Comparison of ENCODE assay signal across 10 cellular contexts in genomic region chr3:185931777-185932176, GRCh38. TPM values are rescaled to one million over a fixed set of nuclear protein-coding genes. Genes with fewer than 3 reads are reported as not detected.
DNase-seq lines count a peak whose midpoint lies in the region; ATAC-seq and TF ChIP-seq lines count a peak whose summit lies in the region.
"Had no signal": no experiment of that assay in that cellular context is flagged by ENCODE, and none has a peak within 500 bp of the region (broad histone marks: within the 10 kb centered on the region; RNA-seq: fewer than 3 reads in every experiment).

No MANE protein-coding gene starts in this region.

- H3K27me3 Mint-ChIP-seq in activated T-helper 17 cell treated with anti-CD3 and anti-CD28 coated beads, Interleukin-2, amount 50 U/mL, for 72 hours = no peaks in the 10 kb centered on the region
- H3K27me3 Mint-ChIP-seq in immature natural killer cell (ENCODE audit: low read depth in 3 of 3) = peaks cover 2 to 17% (median 3%) of the 10 kb centered on the region in 3 donors

- H3K36me3 Mint-ChIP-seq in activated T-helper 17 cell treated with anti-CD3 and anti-CD28 coated beads, Interleukin-2, amount 50 U/mL, for 72 hours (ENCODE audit: low read depth) = peaks cover 100% of the 10 kb centered on the region
- peaks cover 3 to 9% (median 3%) of the 10 kb centered on the region in 3 donors for H3K36me3 Mint-ChIP-seq in immature natural killer cell

- H3K36me3 ChIP-seq in cardiac muscle cell = peaks cover 8% of the 10 kb centered on the region
- no peaks in the 10 kb centered on the region for H3K36me3 ChIP-seq in thyroid gland
- H3K36me3 ChIP-seq in gastroesophageal sphincter = no peaks in the 10 kb centered on the region

- H3K4me1 Mint-ChIP-seq in activated T-helper 17 cell treated with anti-CD3 and anti-CD28 coated beads, Interleukin-2, amount 50 U/mL, for 72 hours = peaks cover 69% of the 10 kb centered on the region
- H3K4me1 Mint-ChIP-seq in immature natural killer cell = peaks cover 98 to 100% of the 10 kb centered on the region in 2 donors

- no peak for TF ChIP-seq EP300 in gastroesophageal sphincter (IDR thresholded peaks at IDR 0.05)

- H3K4me1 ChIP-seq in cardiac muscle cell (ENCODE audit: low read depth) = peaks cover 77% of the 10 kb centered on the region
- peaks cover 62 to 70% of the 10 kb centered on the region in 2 donors for H3K4me1 ChIP-seq in thyroid gland
- peaks cover 50 to 90% (median 60%) of the 10 kb centered on the region in 3 donors for H3K4me1 ChIP-seq in gastroesophageal sphincter

- WGBS in thyroid gland, 2 donors = 33 to 39% methylated on average over 3 of the region's 3 CpGs
- 14 to 18% methylated on average over 3 of the region's 3 CpGs for whole genome bisulfite sequencing in gastroesophageal sphincter (ENCODE audit: low coverage in 1 of 2), 2 donors

- no peak for ATAC-seq in Right ventricle myocardium superior (ENCODE audit: poor library complexity)
- ATAC-seq in activated T-helper 17 cell treated with anti-CD3 and anti-CD28 coated beads, Interleukin-2, amount 50 U/mL, for 72 hours (replicated peaks) = no peak
- ATAC-seq in gastroesophageal sphincter = no peak
- ATAC-seq in GM21619 (IDR thresholded peaks at IDR 0.05; ENCODE audit: unreplicated experiment) = no peak

- no peak for TF ChIP-seq POLR2A in thyroid gland (IDR thresholded peaks at IDR 0.05)
- TF ChIP-seq POLR2A in gastroesophageal sphincter (IDR thresholded peaks at IDR 0.05) = no peak

- no peak overlapping the region for H3K27ac ChIP-seq in cardiac muscle cell
- H3K27ac ChIP-seq in thyroid gland = peak overlapping the region; percentile 7 to 100 (median 25)
- H3K27ac ChIP-seq in gastroesophageal sphincter = peak overlapping the region in 1 of 4 donors; percentile 35

- no peak for TF ChIP-seq CTCF in cardiac muscle cell (IDR thresholded peaks at IDR 0.05; ENCODE audit: low read depth, low read length)
- no peak for TF ChIP-seq CTCF in thyroid gland (IDR thresholded peaks at IDR 0.05)
- no peak for TF ChIP-seq CTCF in gastroesophageal sphincter (IDR thresholded peaks at IDR 0.05)

- no peak for DNase-seq in cardiac muscle cell (ENCODE audit: low read depth in 1 of 2, low spot score in 1 of 2)
- DNase-seq in Right ventricle myocardium superior = no peak
- no peak for DNase-seq in immature natural killer cell
- no peak for DNase-seq in thyroid gland
- DNase-seq in cerebellum (ENCODE audit: low spot score) = no peak
- DNase-seq: mesendoderm, SHP77 treated with DMSO at 0.1 percent for 48 hours had no signal

- intact Hi-C loops in Right ventricle myocardium superior (cut with DNase I) = no loop called here
- intact Hi-C loops in thyroid gland (cut with DNase I) = loop anchor here (10.0 kb wide), 1 partner anchor 107 kb away; the partner anchor contains the start of gene IGF2BP2

- H3K4me3 ChIP-seq in cardiac muscle cell (peak overlapping the region; percentile 97), thyroid gland (replicated peaks in 1 of 3) (no peak overlapping the region), gastroesophageal sphincter (peak overlapping the region in 1 of 2 donors; percentile 95)

- no peaks in the 10 kb centered on the region for H3K9me3 Mint-ChIP-seq in activated T-helper 17 cell treated with anti-CD3 and anti-CD28 coated beads, Interleukin-2, amount 50 U/mL, for 72 hours
- no peaks in the 10 kb centered on the region for H3K9me3 Mint-ChIP-seq in immature natural killer cell

- no peaks in the 10 kb centered on the region for H3K9me3 ChIP-seq in cardiac muscle cell (ENCODE audit: low read depth)
- H3K9me3 ChIP-seq in thyroid gland = no peaks in the 10 kb centered on the region
- no peaks in the 10 kb centered on the region for H3K9me3 ChIP-seq in gastroesophageal sphincter

- no peaks in the 10 kb centered on the region for H3K27me3 ChIP-seq in cardiac muscle cell
- no peaks in the 10 kb centered on the region for H3K27me3 ChIP-seq in thyroid gland
- no peaks in the 10 kb centered on the region for H3K27me3 ChIP-seq in gastroesophageal sphincter

- H3K27ac Mint-ChIP-seq in activated T-helper 17 cell treated with anti-CD3 and anti-CD28 coated beads, Interleukin-2, amount 50 U/mL, for 72 hours = peak overlapping the region; percentile 78
- peak overlapping the region; percentile 35 to 91 (median 57) for H3K27ac Mint-ChIP-seq in immature natural killer cell

- H3K4me3 Mint-ChIP-seq in activated T-helper 17 cell treated with anti-CD3 and anti-CD28 coated beads, Interleukin-2, amount 50 U/mL, for 72 hours = peak overlapping the region; percentile 99
- peak overlapping the region; percentile 65 to 100 (median 91) for H3K4me3 Mint-ChIP-seq in immature natural killer cell

RNA-seq across cellular contexts. Expression of gene TRA2B, which starts 6.0 kb away (rescaled TPM):
- total RNA-seq in cardiac muscle cell = 227 and 320 TPM in 2 replicates
- polyA plus RNA-seq in cardiac muscle cell = 106 and 129 TPM in 2 replicates
- total RNA-seq in Right ventricle myocardium superior = 41.4 TPM
- 100 to 1,000 TPM; 158 to 232 TPM for total RNA-seq in activated T-helper 17 cell treated with anti-CD3 and anti-CD28 coated beads, Interleukin-2, amount 50 U/mL, for 72 hours
- 100 to 1,000 TPM; 133 to 223 (median 191) TPM for polyA plus RNA-seq in immature natural killer cell
- 100 to 1,000 TPM; 162 to 237 (median 202) TPM for total RNA-seq in thyroid gland
- 100 to 1,000 TPM in 3 of 4 donors, 10 to 100 TPM in 1; 87.1 to 181 (median 129) TPM for total RNA-seq in gastroesophageal sphincter
- total RNA-seq in cerebellum = 201 TPM
